ENCODE assay signal across 8 cellular contexts in genomic region chr4:75895744-75896314, GRCh38. TPM values are rescaled to one million over a fixed set of nuclear protein-coding genes. Genes with fewer than 3 reads are reported as not detected.
DNase-seq lines count a peak whose midpoint lies in the region; ATAC-seq and TF ChIP-seq lines count a peak whose summit lies in the region.

No MANE protein-coding gene starts in this region.

- no peaks in the 10 kb centered on the region for H4K20me1 ChIP-seq in hepatocyte (ENCODE audit: insufficient read depth, poor library complexity, severe bottlenecking)

- TF ChIP-seq CTCF in cardiac muscle cell (IDR thresholded peaks at IDR 0.05; ENCODE audit: low read depth, low read length) (peak; percentile 61), WERI-Rb-1 (IDR thresholded peaks at IDR 0.05; ENCODE audit: low read depth, low read length) (peak; percentile 65), hepatocyte (IDR thresholded peaks at IDR 0.05; ENCODE audit: poor library complexity) (peak; percentile 66), testis (IDR thresholded peaks at IDR 0.05) (peak in 2 of 3 experiments; percentile 44 to 74)

- no peaks in the 10 kb centered on the region for H3K4me1 ChIP-seq in cardiac muscle cell (ENCODE audit: low read depth)
- no peaks in the 10 kb centered on the region for H3K4me1 ChIP-seq in hepatocyte (ENCODE audit: insufficient read depth)
- H3K4me1 ChIP-seq in testis: no peaks in the 10 kb centered on the region

- in situ Hi-C loops in KBM-7 (cut with MboI; ENCODE audit: low pct_unique_long_range_greater_than_20kb, low sequenced_read_pairs): no loop called here

- H3K4me3 ChIP-seq in cardiac muscle cell (no peak overlapping the region), WERI-Rb-1 (ENCODE audit: low read depth, low read length) (no peak overlapping the region), hepatocyte (no peak overlapping the region), testis (no peak overlapping the region)

- no peak overlapping the region for H3K4me2 ChIP-seq in hepatocyte

- H3K9me3 ChIP-seq in cardiac muscle cell (ENCODE audit: low read depth): no peaks in the 10 kb centered on the region
- H3K9me3 ChIP-seq in WERI-Rb-1 (ENCODE audit: severe bottlenecking): no peaks in the 10 kb centered on the region
- no peaks in the 10 kb centered on the region for H3K9me3 ChIP-seq in hepatocyte (ENCODE audit: low read depth)
- no peaks in the 10 kb centered on the region for H3K9me3 ChIP-seq in testis

- H2AFZ ChIP-seq in hepatocyte: no peak overlapping the region

- intact Hi-C loops in Right ventricle myocardium inferior (cut with DNase I): no loop called here
- intact Hi-C loops in testis (cut with DNase I; ENCODE audit: low total_unique reads): no loop called here

- H3K9me2 ChIP-seq in hepatocyte (replicated peaks; ENCODE audit: insufficient read depth): no peaks in the 10 kb centered on the region

- H3K27me3 ChIP-seq in cardiac muscle cell (peaks cover 30% of the 10 kb centered on the region), WERI-Rb-1 (ENCODE audit: insufficient read depth, low read depth, severe bottlenecking) (no peaks in the 10 kb centered on the region), hepatocyte (no peaks in the 10 kb centered on the region), testis (no peaks in the 10 kb centered on the region)

- WGBS in hepatocyte (ENCODE audit: low lambda C conversion rate, missing lambda C conversion rate): 47% methylated on average over 4 of the region's 4 CpGs
- WGBS in testis, 2 donors: 49 to 51% methylated on average over 4 of the region's 4 CpGs

- DNase-seq in cardiac muscle cell (ENCODE audit: low read depth in 1 of 2, low spot score in 1 of 2): peak; percentile 21 to 45
- no peak for DNase-seq in Right ventricle myocardium inferior (ENCODE audit: missing footprints)
- DNase-seq in KBM-7: peak; percentile 76
- DNase-seq in WERI-Rb-1: no peak
- DNase-seq in hepatocyte (ENCODE audit: low spot score): peak; percentile 50
- DNase-seq in testis: no peak

- H3K36me3 ChIP-seq in cardiac muscle cell (no peaks in the 10 kb centered on the region), WERI-Rb-1 (no peaks in the 10 kb centered on the region), hepatocyte (replicated peaks; ENCODE audit: insufficient read depth, low read depth) (no peaks in the 10 kb centered on the region), testis (ENCODE audit: low read depth, missing control alignments) (no peaks in the 10 kb centered on the region)

- no peaks in the 10 kb centered on the region for H3K79me2 ChIP-seq in hepatocyte

- H3K27ac ChIP-seq in cardiac muscle cell (no peak overlapping the region), WERI-Rb-1 (no peak overlapping the region), hepatocyte (no peak overlapping the region), testis (no peak overlapping the region)

- no peak for TF ChIP-seq POLR2A in testis (IDR thresholded peaks at IDR 0.05)

- ATAC-seq in Right ventricle myocardium inferior (no peak), HG02870 (IDR thresholded peaks at IDR 0.05; ENCODE audit: unreplicated experiment) (no peak), HG03025 (IDR thresholded peaks at IDR 0.05; ENCODE audit: low FRiP score, unreplicated experiment) (no peak)

RNA-seq across cellular contexts. Expression of gene PPEF2, which starts 6.4 kb away (rescaled TPM):
- total RNA-seq in cardiac muscle cell (not detected in 2 replicates), Right ventricle myocardium inferior (not detected), hepatocyte (not detected in 2 replicates), testis (under 1 TPM; 0.50 to 0.71 TPM)
- polyA plus RNA-seq in cardiac muscle cell (not detected in 2 replicates), hepatocyte (not detected in 2 replicates), testis (ENCODE audit: insufficient read depth, low read depth, low replicate concordance) (1.4 TPM)

RNA-seq across cellular contexts. Expression of gene NAAA, which starts 45.0 kb away (rescaled TPM):
- total RNA-seq in cardiac muscle cell: 18.7 and 24.8 TPM in 2 replicates
- polyA plus RNA-seq in cardiac muscle cell: 5.0 and 7.5 TPM in 2 replicates
- 9.1 TPM for total RNA-seq in Right ventricle myocardium inferior
- 41.0 and 62.5 TPM in 2 replicates for total RNA-seq in hepatocyte
- 18.4 and 21.8 TPM in 2 replicates for polyA plus RNA-seq in hepatocyte
- 10 to 100 TPM; 15.2 to 24.9 TPM for total RNA-seq in testis
- 6.3 TPM for polyA plus RNA-seq in testis (ENCODE audit: insufficient read depth, low read depth, low replicate concordance)

Comparison
In these comparisons a context has a peak if more than half of its experiments do, and no peak if none do; other contexts are left out.
1. DNase-seq: peak in cardiac muscle cell (2 of 2), KBM-7 (single experiment) and hepatocyte (single experiment); none in Right ventricle myocardium inferior (single experiment), WERI-Rb-1 (single experiment) and testis (single experiment).
2. Peak in every context shown above with its lines, with median percentiles within 50 percentile points of each other: CTCF ChIP-seq.